ENCODE assay signal across 25 cellular contexts in genomic region chr14:75717729-75718128, GRCh38.
"Had no signal": no experiment of that assay in that cellular context is flagged by ENCODE, and none has a peak within 500 bp of the region (broad histone marks: within the 10 kb centered on the region; RNA-seq: fewer than 3 reads in every experiment).

No MANE protein-coding gene starts in this region.

- H3K4me1 ChIP-seq: colonic mucosa, foreskin keratinocyte had no signal

- H3K27me3 Mint-ChIP-seq: progenitor cell of endocrine pancreas; stimulated activated memory B cell treated with anti-CD40 and anti-IgM and Interleukin-4, amounts not matched to agents 10 μg/mL and 1 μg/mL and 100 μg/mL, for 72 hours; stimulated activated naive CD8-positive, alpha-beta T cell treated with anti-CD3 and anti-CD28 coated beads, Interleukin-15, Interleukin-2, amounts not matched to agents 100 ng/mL and 50 ng/mL, for 24 hours had no signal

- H3K36me3 ChIP-seq: colonic mucosa had no signal

- ATAC-seq: foreskin keratinocyte; heart left ventricle; left ventricle myocardium superior; mucosa of descending colon; natural killer cell; sciatic nerve; stimulated activated memory B cell treated with anti-CD40 and anti-IgM and Interleukin-4, amounts not matched to agents 10 μg/mL and 1 μg/mL and 100 μg/mL, for 72 hours had no signal

- H3K27ac ChIP-seq: colonic mucosa, foreskin keratinocyte, spleen, tibial nerve had no signal

- H3K4me1 Mint-ChIP-seq: natural killer cell; stimulated activated memory B cell treated with anti-CD40 and anti-IgM and Interleukin-4, amounts not matched to agents 10 μg/mL and 1 μg/mL and 100 μg/mL, for 72 hours had no signal

- H3K4me3 Mint-ChIP-seq: endodermal cell; natural killer cell; neural crest cell; stimulated activated memory B cell treated with anti-CD40 and anti-IgM and Interleukin-4, amounts not matched to agents 10 μg/mL and 1 μg/mL and 100 μg/mL, for 72 hours; stimulated activated naive CD8-positive, alpha-beta T cell treated with anti-CD3 and anti-CD28 coated beads, Interleukin-15, Interleukin-2, amounts not matched to agents 100 ng/mL and 50 ng/mL, for 24 hours had no signal

- DNase-seq: caudate nucleus; colonic mucosa; dermis blood vessel endothelial cell; endodermal cell; erythroblast; foreskin keratinocyte; heart left ventricle; hippocampal formation; kidney glomerular epithelial cell; left ventricle myocardium superior; mammary epithelial cell; mucosa of descending colon; natural killer cell; retina; spleen; stimulated activated CD4-positive, alpha-beta T cell treated with anti-CD3 and anti-CD28 coated beads, Interleukin-15, amount 100 ng/mL, for 24 hours; stimulated activated CD4-positive, alpha-beta T cell treated with anti-CD3 and anti-CD28 coated beads, Interleukin-1b, Interleukin-23, amount 100 ng/mL, for 48 hours; stimulated activated CD4-positive, alpha-beta T cell treated with anti-CD3 and anti-CD28 coated beads, Interleukin-4, amount 100 ng/mL, for 24 hours; testis had no signal

- H3K9me3 Mint-ChIP-seq: endodermal cell; natural killer cell; neural crest cell; stimulated activated memory B cell treated with anti-CD40 and anti-IgM and Interleukin-4, amounts not matched to agents 10 μg/mL and 1 μg/mL and 100 μg/mL, for 72 hours; stimulated activated naive CD8-positive, alpha-beta T cell treated with anti-CD3 and anti-CD28 coated beads, Interleukin-15, Interleukin-2, amounts not matched to agents 100 ng/mL and 50 ng/mL, for 24 hours had no signal

- H3K27ac Mint-ChIP-seq: endodermal cell; natural killer cell; progenitor cell of endocrine pancreas; stimulated activated memory B cell treated with anti-CD40 and anti-IgM and Interleukin-4, amounts not matched to agents 10 μg/mL and 1 μg/mL and 100 μg/mL, for 72 hours; stimulated activated naive CD8-positive, alpha-beta T cell treated with anti-CD3 and anti-CD28 coated beads, Interleukin-15, Interleukin-2, amounts not matched to agents 100 ng/mL and 50 ng/mL, for 24 hours had no signal

- H3K36me3 Mint-ChIP-seq: natural killer cell had no signal

- H3K4me3 ChIP-seq: colonic mucosa, heart left ventricle, mucosa of descending colon, spleen, testis, tibial nerve had no signal

- H3K9me3 ChIP-seq: colonic mucosa, heart left ventricle, mucosa of descending colon, spleen, testis, tibial nerve had no signal

- H3K27me3 ChIP-seq: colonic mucosa, foreskin keratinocyte, heart left ventricle, spleen, testis, tibial nerve had no signal
